In genomic region chr11:71490044-71490730, GRCh38 we compare ENCODE assay signal across 25 cellular contexts. TPM values are rescaled to one million over a fixed set of nuclear protein-coding genes. Genes with fewer than 3 reads are reported as not detected.
DNase-seq lines count a peak whose midpoint lies in the region; ATAC-seq, FAIRE-seq and TF ChIP-seq lines count a peak whose summit lies in the region.
"Had no signal": no experiment of that assay in that cellular context is flagged by ENCODE, and none has a peak within 500 bp of the region (broad histone marks: within the 10 kb centered on the region; RNA-seq: fewer than 3 reads in every experiment).

No MANE protein-coding gene starts in this region.

- H3K23ac ChIP-seq in H9 (ENCODE audit: insufficient read length, low read depth, low read length): no peak overlapping the region

- H3K4me3 ChIP-seq in endothelial cell of umbilical vein (replicated peaks in 1 of 3; ENCODE audit: insufficient read depth in 1 of 3, low read depth in 1 of 3, low read length in 3 of 3): no peak overlapping the region
- H3K4me3 ChIP-seq in WERI-Rb-1 (ENCODE audit: low read depth, low read length): no peak overlapping the region
- H3K4me3 ChIP-seq: coronary artery, lung, right lobe of liver, tibial artery had no signal

- TF ChIP-seq CTCF in H9 (conservative IDR thresholded peaks at IDR 0.05) (no peak), endothelial cell of umbilical vein (IDR thresholded peaks at IDR 0.05; ENCODE audit: extremely low read depth in 1 of 2, insufficient read depth in 1 of 2, low read depth in 1 of 2, low read length in 2 of 2) (no peak), WERI-Rb-1 (IDR thresholded peaks at IDR 0.05; ENCODE audit: low read depth, low read length) (no peak)

- dilution Hi-C loops in endothelial cell of umbilical vein (cut with MboI; ENCODE audit: extremely low pct_ligation_motif_present, low sequenced_read_pairs): no loop called here

- H3K9me3 ChIP-seq in H9 (ENCODE audit: control insufficient read depth, low read depth, low read length): no peaks in the 10 kb centered on the region
- no peaks in the 10 kb centered on the region for H3K9me3 ChIP-seq in endothelial cell of umbilical vein (replicated peaks; ENCODE audit: control insufficient read depth, insufficient read depth, low read length)
- H3K9me3 ChIP-seq in WERI-Rb-1 (ENCODE audit: severe bottlenecking): no peaks in the 10 kb centered on the region
- H3K9me3 ChIP-seq: right lobe of liver, tibial artery had no signal

- H2AK5ac ChIP-seq in H9 (ENCODE audit: insufficient read length, low read length): no peak overlapping the region

- H3K79me1 ChIP-seq in H9 (ENCODE audit: insufficient read depth, low read depth, low read length, poor library complexity, severe bottlenecking): no peaks in the 10 kb centered on the region

- no peak for ATAC-seq in activated T-cell treated with anti-CD3 and anti-CD28 coated beads, Interleukin-2, amount 50 U/mL, for 4 hours
- ATAC-seq in stimulated activated naive CD8-positive, alpha-beta T cell treated with anti-CD3 and anti-CD28 coated beads, Interleukin-15, amount 100 ng/mL, for 72 hours: no peak

- no peak overlapping the region for H3K14ac ChIP-seq in H9 (ENCODE audit: insufficient read depth, low read length)

- no peaks in the 10 kb centered on the region for H3K9me1 ChIP-seq in endothelial cell of umbilical vein (replicated peaks; ENCODE audit: control insufficient read depth, extremely low read depth, insufficient read depth, low read length)

- H2BK12ac ChIP-seq in H9 (ENCODE audit: insufficient read length, low read depth, low read length): no peak overlapping the region

- H2BK20ac ChIP-seq in H9 (ENCODE audit: low read depth, low read length, poor library complexity, severe bottlenecking): no peak overlapping the region

- H3K79me2 ChIP-seq in H9 (ENCODE audit: insufficient read depth, low read length) (no peaks in the 10 kb centered on the region), endothelial cell of umbilical vein (ENCODE audit: control insufficient read depth, insufficient read depth, low read length) (no peaks in the 10 kb centered on the region)

- no CpG with 5 or more reads among the region's 23 CpGs for WGBS in H9 (ENCODE audit: extremely low coverage, insufficient read length, low lambda C conversion rate)

- no peak overlapping the region for H3K18ac ChIP-seq in H9 (ENCODE audit: insufficient read length, low read depth, low read length)

- no peak overlapping the region for H3K9ac ChIP-seq in H9 (ENCODE audit: extremely low read depth, insufficient read length, low read length)
- H3K9ac ChIP-seq in endothelial cell of umbilical vein (replicated peaks; ENCODE audit: extremely low read depth, insufficient read depth, low read length): no peak overlapping the region

- no peak overlapping the region for H2AFZ ChIP-seq in H9 (ENCODE audit: low read length)
- H2AFZ ChIP-seq in endothelial cell of umbilical vein (ENCODE audit: low read depth, low read length): no peak overlapping the region

- H4K8ac ChIP-seq in H9 (replicated peaks; ENCODE audit: insufficient read length, low read depth, low read length): no peak overlapping the region

- H3K36me3 Mint-ChIP-seq in activated T-cell treated with anti-CD3 and anti-CD28 coated beads, Interleukin-2, amount 50 U/mL, for 4 hours (ENCODE audit: insufficient read depth): peaks cover 62% of the 10 kb centered on the region
- peaks cover 22 to 77% (median 36%) of the 10 kb centered on the region in 3 experiments for H3K36me3 Mint-ChIP-seq in H9 (ENCODE audit: insufficient read depth in 1 of 3, low read depth in 3 of 3)

- intact Hi-C loops in endothelial cell of umbilical vein (cut with micrococcal nuclease) (no loop called here), posterior cingulate gyrus (cut with DNase I) (no loop called here)

- H3K4me3 Mint-ChIP-seq in activated T-cell treated with anti-CD3 and anti-CD28 coated beads, Interleukin-2, amount 50 U/mL, for 4 hours: no peak overlapping the region
- H3K4me3 Mint-ChIP-seq in H9: no peak overlapping the region
- H3K4me3 Mint-ChIP-seq in stimulated activated naive CD8-positive, alpha-beta T cell treated with anti-CD3 and anti-CD28 coated beads, Interleukin-15, amount 100 ng/mL, for 72 hours: no peak overlapping the region
- H3K4me3 Mint-ChIP-seq: activated CD4-positive, alpha-beta memory T cell treated with anti-CD3 and anti-CD28 coated beads, Interleukin-2, amount 10 ng/mL, durations not matched to agents 7 days and 5 days; activated naive CD4-positive, alpha-beta T cell treated with anti-CD3 and anti-CD28 coated beads, Interleukin-2, amount 50 U/mL, for 24 hours; B cell had no signal

- peak overlapping the region in 2 of 3 experiments; percentile 66 to 68; a peak in 2 of 7 replicates for H3K27ac Mint-ChIP-seq in H9
- H3K27ac Mint-ChIP-seq in stimulated activated naive CD8-positive, alpha-beta T cell treated with anti-CD3 and anti-CD28 coated beads, Interleukin-15, amount 100 ng/mL, for 72 hours: peak overlapping the region; percentile 85 to 89
- H3K27ac Mint-ChIP-seq: B cell, IgD-negative memory B cell had no signal

- H3K56ac ChIP-seq in H9 (ENCODE audit: insufficient read length, low read depth, low read length): no peak overlapping the region

- H3K4me1 Mint-ChIP-seq in activated T-cell treated with anti-CD3 and anti-CD28 coated beads, Interleukin-2, amount 50 U/mL, for 4 hours (ENCODE audit: low read depth): peaks cover 16% of the 10 kb centered on the region
- H3K4me1 Mint-ChIP-seq in H9: peaks cover 4 to 6% of the 10 kb centered on the region in 2 experiments; a peak in 3 of 4 replicates
- peaks cover 20% of the 10 kb centered on the region for H3K4me1 Mint-ChIP-seq in stimulated activated naive CD8-positive, alpha-beta T cell treated with anti-CD3 and anti-CD28 coated beads, Interleukin-15, amount 100 ng/mL, for 72 hours
- H3K4me1 Mint-ChIP-seq: B cell had no signal

- no peak overlapping the region for H2BK15ac ChIP-seq in H9 (ENCODE audit: low read depth, low read length)

- POLR2A ChIA-PET in endothelial cell of umbilical vein (lab: Charles Lee): interaction anchor here (1.0 kb wide), 1 partner anchor 37 kb away, joined by 3 read pairs; the partner anchor contains the start of gene NADSYN1

- no peaks in the 10 kb centered on the region for H3K4me1 ChIP-seq in H9 (ENCODE audit: insufficient read depth, low read length)
- H3K4me1 ChIP-seq in endothelial cell of umbilical vein (ENCODE audit: control insufficient read depth, extremely low read depth, insufficient read depth, low read length): peaks cover 25% of the 10 kb centered on the region
- H3K4me1 ChIP-seq: right lobe of liver, tibial artery had no signal

- no peak overlapping the region for H3T11ph ChIP-seq in H9 (ENCODE audit: low read length)

- TF ChIP-seq POLR2A in endothelial cell of umbilical vein (IDR thresholded peaks at IDR 0.05; ENCODE audit: low read depth, low read length): peak; percentile 18

- no peak for FAIRE-seq in endothelial cell of umbilical vein (lab: Jason Lieb, UNC)

- no peak overlapping the region for H3K4me2 ChIP-seq in H9 (ENCODE audit: insufficient read depth, insufficient read length, low read length)
- H3K4me2 ChIP-seq in endothelial cell of umbilical vein (ENCODE audit: insufficient read depth, low read length): no peak overlapping the region

- no peaks in the 10 kb centered on the region for H3K23me2 ChIP-seq in H9 (ENCODE audit: insufficient read length, low read depth, low read length, poor library complexity, severe bottlenecking)

- no peaks in the 10 kb centered on the region for H3K27me3 Mint-ChIP-seq in activated T-cell treated with anti-CD3 and anti-CD28 coated beads, Interleukin-2, amount 50 U/mL, for 4 hours (ENCODE audit: low read depth)
- H3K27me3 Mint-ChIP-seq in H9 (ENCODE audit: low read depth): no peaks in the 10 kb centered on the region
- H3K27me3 Mint-ChIP-seq in stimulated activated naive CD8-positive, alpha-beta T cell treated with anti-CD3 and anti-CD28 coated beads, Interleukin-15, amount 100 ng/mL, for 72 hours: no peaks in the 10 kb centered on the region
- H3K27me3 Mint-ChIP-seq: activated CD4-positive, alpha-beta memory T cell treated with anti-CD3 and anti-CD28 coated beads, Interleukin-2, amount 10 ng/mL, durations not matched to agents 7 days and 5 days; activated naive CD4-positive, alpha-beta T cell treated with anti-CD3 and anti-CD28 coated beads, Interleukin-2, amount 50 U/mL, for 24 hours; B cell; IgD-negative memory B cell had no signal

- H3K27ac ChIP-seq in H9 (ENCODE audit: insufficient read length, low read depth, low read length): no peak overlapping the region
- peak overlapping the region; percentile 78 for H3K27ac ChIP-seq in endothelial cell of umbilical vein (ENCODE audit: insufficient read depth, low read depth, low read length)
- H3K27ac ChIP-seq in WERI-Rb-1: no peak overlapping the region
- H3K27ac ChIP-seq: coronary artery, right lobe of liver, tibial artery had no signal

- H2BK120ac ChIP-seq in H9 (ENCODE audit: low read depth, low read length, poor library complexity, severe bottlenecking): no peak overlapping the region

- H4K5ac ChIP-seq in H9 (ENCODE audit: insufficient read length, low read depth, low read length): no peak overlapping the region

- H2BK5ac ChIP-seq in H9 (ENCODE audit: insufficient read length, low read length): no peak overlapping the region

- H3K27me3 ChIP-seq in H9 (ENCODE audit: insufficient read depth, low read length) (no peaks in the 10 kb centered on the region), endothelial cell of umbilical vein (ENCODE audit: control insufficient read depth in 2 of 2, insufficient read depth in 2 of 2, low read length in 2 of 2) (no peaks in the 10 kb centered on the region), WERI-Rb-1 (ENCODE audit: insufficient read depth, low read depth, severe bottlenecking) (no peaks in the 10 kb centered on the region)
- H3K27me3 ChIP-seq: right lobe of liver, tibial artery had no signal

- CTCF ChIA-PET in endothelial cell of umbilical vein (lab: Charles Lee): no interaction called here

- H3K9me3 Mint-ChIP-seq in activated T-cell treated with anti-CD3 and anti-CD28 coated beads, Interleukin-2, amount 50 U/mL, for 4 hours: no peaks in the 10 kb centered on the region
- H3K9me3 Mint-ChIP-seq in H9: no peaks in the 10 kb centered on the region
- no peaks in the 10 kb centered on the region for H3K9me3 Mint-ChIP-seq in stimulated activated naive CD8-positive, alpha-beta T cell treated with anti-CD3 and anti-CD28 coated beads, Interleukin-15, amount 100 ng/mL, for 72 hours
- H3K9me3 Mint-ChIP-seq: activated CD4-positive, alpha-beta memory T cell treated with anti-CD3 and anti-CD28 coated beads, Interleukin-2, amount 10 ng/mL, durations not matched to agents 7 days and 5 days; activated naive CD4-positive, alpha-beta T cell treated with anti-CD3 and anti-CD28 coated beads, Interleukin-2, amount 50 U/mL, for 24 hours; IgD-negative memory B cell had no signal

- BruUV-seq in endothelial cell of umbilical vein (replicated peaks; lab: Mats Ljungman, UMichigan): no TSS peak

- no peak overlapping the region for H3K4ac ChIP-seq in H9 (ENCODE audit: low read depth, low read length)

- peak; percentile 6 for DNase-seq in activated T-cell treated with anti-CD3 and anti-CD28 coated beads, Interleukin-2, amount 50 U/mL, for 1 hour
- no peak for DNase-seq in activated T-cell treated with anti-CD3 and anti-CD28 coated beads, Interleukin-2, amount 50 U/mL, for 4 hours
- DNase-seq in H9: no peak
- DNase-seq in endothelial cell of umbilical vein (ENCODE audit: low read depth, low spot score): no peak
- DNase-seq in stimulated activated naive CD8-positive, alpha-beta T cell treated with anti-CD3 and anti-CD28 coated beads, Interleukin-15, amount 100 ng/mL, for 72 hours: no peak
- no peak for DNase-seq in WERI-Rb-1
- DNase-seq in NCI-H1092 treated with DMSO at 0.1 percent for 48 hours (lab: John Stamatoyannopoulos, UW): no peak
- DNase-seq in posterior cingulate gyrus: no peak
- DNase-seq: anterior cingulate cortex; effector memory CD4-positive, alpha-beta T cell; NCI-H1105 treated with DMSO at 0.1 percent for 48 hours; NCI-H1930; NCI-H524 treated with DMSO at 0.1 percent for 48 hours had no signal

- H4K20me1 ChIP-seq in H9 (ENCODE audit: control insufficient read depth, insufficient read depth, insufficient read length): no peaks in the 10 kb centered on the region
- no peaks in the 10 kb centered on the region for H4K20me1 ChIP-seq in endothelial cell of umbilical vein (replicated peaks; ENCODE audit: control insufficient read depth, extremely low read depth, insufficient read depth, low read length)

- H3K36me3 ChIP-seq in endothelial cell of umbilical vein (ENCODE audit: control insufficient read depth in 2 of 2, extremely low read depth in 1 of 2, insufficient read depth in 2 of 2, low read length in 2 of 2) (peaks cover 4 to 25% of the 10 kb centered on the region in 2 experiments), WERI-Rb-1 (peaks cover 7% of the 10 kb centered on the region)

- H4K91ac ChIP-seq in H9 (ENCODE audit: insufficient read length, low read depth, low read length): no peak overlapping the region

RNA-seq across cellular contexts. Expression of gene KRTAP5-7, which starts 36.9 kb away (rescaled TPM):
- total RNA-seq in activated T-cell treated with anti-CD3 and anti-CD28 coated beads, Interleukin-2, amount 50 U/mL, for 4 hours: not detected
- total RNA-seq in H9 (2021): not detected in 2 replicates
- total RNA-seq in endothelial cell of umbilical vein: not detected in 2 replicates
- 0.07 and 0.08 TPM in 2 replicates for polyA plus RNA-seq in endothelial cell of umbilical vein
- polyA plus RNA-seq in endothelial cell of umbilical vein (2011; cell fraction: cytosol; rRNA removed): not detected in 2 replicates
- 0.53 and 0.59 TPM in 2 replicates for polyA plus RNA-seq in endothelial cell of umbilical vein (2011; cell fraction: nucleus; rRNA removed)
- polyA plus RNA-seq in endothelial cell of umbilical vein (2012): not detected in 2 replicates
- polyA minus RNA-seq in endothelial cell of umbilical vein: 0.21 and 0.97 TPM in 2 replicates
- polyA minus RNA-seq in endothelial cell of umbilical vein (2011; cell fraction: cytosol; rRNA and poly(A)+ RNA removed): not detected
- polyA minus RNA-seq in endothelial cell of umbilical vein (2011; cell fraction: nucleus; rRNA and poly(A)+ RNA removed): 0.53 and 0.82 TPM in 2 replicates
- total RNA-seq: activated CD4-positive, alpha-beta memory T cell treated with anti-CD3 and anti-CD28 coated beads, Interleukin-2, amount 10 ng/mL, durations not matched to agents 7 days and 5 days; H4; kidney epithelial cell; mucosa of gallbladder had no signal
- polyA plus RNA-seq: IgD-negative memory B cell had no signal

RNA-seq across cellular contexts. Expression of gene NADSYN1, which starts 37.2 kb away (rescaled TPM):
- total RNA-seq in activated T-cell treated with anti-CD3 and anti-CD28 coated beads, Interleukin-2, amount 50 U/mL, for 4 hours: 10 to 100 TPM; 29.4 to 43.1 (median 30.6) TPM
- total RNA-seq in H9 (2021) (42.0 and 44.2 TPM in 2 replicates), endothelial cell of umbilical vein (96.2 and 99.2 TPM in 2 replicates)
- 73.5 and 77.5 TPM in 2 replicates for polyA plus RNA-seq in endothelial cell of umbilical vein
- 52.3 and 58.9 TPM in 2 replicates for polyA plus RNA-seq in endothelial cell of umbilical vein (2011; cell fraction: cytosol; rRNA removed)
- polyA plus RNA-seq in endothelial cell of umbilical vein (2011; cell fraction: nucleus; rRNA removed): 271 and 353 TPM in 2 replicates
- polyA plus RNA-seq in endothelial cell of umbilical vein (2012): 93.3 and 93.6 TPM in 2 replicates
- polyA minus RNA-seq in endothelial cell of umbilical vein: 108 and 125 TPM in 2 replicates
- polyA minus RNA-seq in endothelial cell of umbilical vein (2011; cell fraction: cytosol; rRNA and poly(A)+ RNA removed): 21.8 TPM
- 142 and 151 TPM in 2 replicates for polyA minus RNA-seq in endothelial cell of umbilical vein (2011; cell fraction: nucleus; rRNA and poly(A)+ RNA removed)

RNA-seq across cellular contexts. Expression of gene DHCR7, which starts 42.0 kb away (rescaled TPM):
- 10 to 100 TPM; 29.8 to 39.2 (median 32.0) TPM for total RNA-seq in activated T-cell treated with anti-CD3 and anti-CD28 coated beads, Interleukin-2, amount 50 U/mL, for 4 hours
- total RNA-seq in H9 (2021) (117 and 124 TPM in 2 replicates), endothelial cell of umbilical vein (166 and 171 TPM in 2 replicates)
- 175 and 195 TPM in 2 replicates for polyA plus RNA-seq in endothelial cell of umbilical vein
- polyA plus RNA-seq in endothelial cell of umbilical vein (2011; cell fraction: cytosol; rRNA removed): 95.6 and 104 TPM in 2 replicates
- 59.4 and 61.8 TPM in 2 replicates for polyA plus RNA-seq in endothelial cell of umbilical vein (2011; cell fraction: nucleus; rRNA removed)
- polyA plus RNA-seq in endothelial cell of umbilical vein (2012): 77.5 and 97.2 TPM in 2 replicates
- polyA minus RNA-seq in endothelial cell of umbilical vein: 168 and 190 TPM in 2 replicates
- 101 TPM for polyA minus RNA-seq in endothelial cell of umbilical vein (2011; cell fraction: cytosol; rRNA and poly(A)+ RNA removed)
- 23.2 and 30.1 TPM in 2 replicates for polyA minus RNA-seq in endothelial cell of umbilical vein (2011; cell fraction: nucleus; rRNA and poly(A)+ RNA removed)

RNA-seq across cellular contexts. Expression of gene KRTAP5-8, which starts 47.6 kb away (rescaled TPM):
- not detected for total RNA-seq in activated T-cell treated with anti-CD3 and anti-CD28 coated beads, Interleukin-2, amount 50 U/mL, for 4 hours
- not detected in 2 replicates for total RNA-seq in H9 (2021)
- not detected in 2 replicates for total RNA-seq in endothelial cell of umbilical vein
- 0.14 and 0.17 TPM in 2 replicates for polyA plus RNA-seq in endothelial cell of umbilical vein
- 0.06 TPM in 1 of 2 replicates, not detected in the other for polyA plus RNA-seq in endothelial cell of umbilical vein (2011; cell fraction: cytosol; rRNA removed)
- 0.55 and 0.70 TPM in 2 replicates for polyA plus RNA-seq in endothelial cell of umbilical vein (2011; cell fraction: nucleus; rRNA removed)
- not detected in 2 replicates for polyA plus RNA-seq in endothelial cell of umbilical vein (2012)
- not detected in 2 replicates for polyA minus RNA-seq in endothelial cell of umbilical vein
- not detected for polyA minus RNA-seq in endothelial cell of umbilical vein (2011; cell fraction: cytosol; rRNA and poly(A)+ RNA removed)
- polyA minus RNA-seq in endothelial cell of umbilical vein (2011; cell fraction: nucleus; rRNA and poly(A)+ RNA removed): not detected in 2 replicates
- total RNA-seq: activated CD4-positive, alpha-beta memory T cell treated with anti-CD3 and anti-CD28 coated beads, Interleukin-2, amount 10 ng/mL, durations not matched to agents 7 days and 5 days; H4; kidney epithelial cell; mucosa of gallbladder had no signal
- polyA plus RNA-seq: IgD-negative memory B cell, neural cell had no signal

RNA-seq across cellular contexts. Expression of gene KRTAP5-9, which starts 58.0 kb away (rescaled TPM):
- total RNA-seq in activated T-cell treated with anti-CD3 and anti-CD28 coated beads, Interleukin-2, amount 50 U/mL, for 4 hours: not detected
- not detected in 2 replicates for total RNA-seq in H9 (2021)
- 0.30 TPM in 1 of 2 replicates, not detected in the other for total RNA-seq in endothelial cell of umbilical vein
- polyA plus RNA-seq in endothelial cell of umbilical vein: 0.28 and 0.35 TPM in 2 replicates
- polyA plus RNA-seq in endothelial cell of umbilical vein (2011; cell fraction: cytosol; rRNA removed): 0.07 TPM in 1 of 2 replicates, not detected in the other
- 0.78 and 1.9 TPM in 2 replicates for polyA plus RNA-seq in endothelial cell of umbilical vein (2011; cell fraction: nucleus; rRNA removed)
- polyA plus RNA-seq in endothelial cell of umbilical vein (2012): 0.30 TPM in 1 of 2 replicates, not detected in the other
- 0.41 TPM in 1 of 2 replicates, not detected in the other for polyA minus RNA-seq in endothelial cell of umbilical vein
- polyA minus RNA-seq in endothelial cell of umbilical vein (2011; cell fraction: cytosol; rRNA and poly(A)+ RNA removed): not detected
- polyA minus RNA-seq in endothelial cell of umbilical vein (2011; cell fraction: nucleus; rRNA and poly(A)+ RNA removed): not detected in 2 replicates
- total RNA-seq: activated CD4-positive, alpha-beta memory T cell treated with anti-CD3 and anti-CD28 coated beads, Interleukin-2, amount 10 ng/mL, durations not matched to agents 7 days and 5 days; H4; kidney epithelial cell had no signal
- polyA plus RNA-seq: IgD-negative memory B cell, neural cell had no signal
